ENCODE assay signal across 8 cellular contexts in genomic region chr3:42247576-42248027, GRCh38. TPM values are rescaled to one million over a fixed set of nuclear protein-coding genes. Genes with fewer than 3 reads are reported as not detected.
DNase-seq lines count a peak whose midpoint lies in the region; ATAC-seq and TF ChIP-seq lines count a peak whose summit lies in the region.

No MANE protein-coding gene starts in this region.

- H3K27ac Mint-ChIP-seq in mesothelial cell of epicardium: no peak overlapping the region

- H3K4me1 Mint-ChIP-seq in mesothelial cell of epicardium: no peaks in the 10 kb centered on the region

- no peak overlapping the region for H3K4me3 ChIP-seq in GM06990 (replicated peaks; ENCODE audit: low read depth, low read length)

- DNase-seq in GM06990 (ENCODE audit: extremely low read depth, insufficient read length) (peak; percentile 51), NCI-H460 (ENCODE audit: extremely low read depth, low read depth) (peak; percentile 39), ecto neural progenitor cell (ENCODE audit: low spot score) (peak; percentile 74), mesothelial cell of epicardium (ENCODE audit: low spot score in 2 of 2, unreplicated experiment in 2 of 2) (peak in 1 of 2 experiments; percentile 75)
- DNase-seq in activated CD4-positive, alpha-beta T cell treated with anti-CD3 and anti-CD28 coated beads, Interleukin-2, amount 50 U/mL, for 48 hours: peak; percentile 63 to 70
- DNase-seq in stimulated activated CD8-positive, alpha-beta memory T cell treated with anti-CD3 and anti-CD28 coated beads, Interleukin-7, amount 100 ng/mL, for 1 hour (ENCODE audit: low read depth in 2 of 2): peak; percentile 34 to 40

- peak; percentile 64 for TF ChIP-seq CTCF in GM06990 (IDR thresholded peaks at IDR 0.05; ENCODE audit: insufficient read depth, low read length, poor library complexity, severe bottlenecking)
- peak; percentile 79 for TF ChIP-seq CTCF in mesothelial cell of epicardium (IDR thresholded peaks at IDR 0.05; ENCODE audit: unreplicated experiment)

- ATAC-seq in HG02759 (IDR thresholded peaks at IDR 0.05; ENCODE audit: unreplicated experiment): peak; percentile 67
- no peak for ATAC-seq in GM19328 (IDR thresholded peaks at IDR 0.05; ENCODE audit: unreplicated experiment)

- no peaks in the 10 kb centered on the region for H3K36me3 ChIP-seq in GM06990 (ENCODE audit: control insufficient read depth, insufficient read depth, low read length)

- H3K27me3 Mint-ChIP-seq in mesothelial cell of epicardium (ENCODE audit: low read depth): peaks cover 69% of the 10 kb centered on the region

- H3K9me3 Mint-ChIP-seq in mesothelial cell of epicardium: no peaks in the 10 kb centered on the region

- no peak overlapping the region for H3K4me3 Mint-ChIP-seq in mesothelial cell of epicardium

- no peaks in the 10 kb centered on the region; the same call in 1 of the 2 replicates for H3K27me3 ChIP-seq in GM06990 (replicated peaks; ENCODE audit: control insufficient read depth, insufficient read depth, low read length)

- no peaks in the 10 kb centered on the region for H3K36me3 Mint-ChIP-seq in mesothelial cell of epicardium

RNA-seq across cellular contexts. Expression of gene CCK, which starts 18.4 kb away (rescaled TPM):
- total RNA-seq in NCI-H460 (2014; rRNA removed; shearing (Covaris generic)): not detected in 2 replicates
- not detected in 2 replicates for polyA plus RNA-seq in NCI-H460 (2014; cell fraction: nucleus; rRNA removed)
- total RNA-seq in mesothelial cell of epicardium: not detected in 3 replicates
